In the genomic region with DNA sequence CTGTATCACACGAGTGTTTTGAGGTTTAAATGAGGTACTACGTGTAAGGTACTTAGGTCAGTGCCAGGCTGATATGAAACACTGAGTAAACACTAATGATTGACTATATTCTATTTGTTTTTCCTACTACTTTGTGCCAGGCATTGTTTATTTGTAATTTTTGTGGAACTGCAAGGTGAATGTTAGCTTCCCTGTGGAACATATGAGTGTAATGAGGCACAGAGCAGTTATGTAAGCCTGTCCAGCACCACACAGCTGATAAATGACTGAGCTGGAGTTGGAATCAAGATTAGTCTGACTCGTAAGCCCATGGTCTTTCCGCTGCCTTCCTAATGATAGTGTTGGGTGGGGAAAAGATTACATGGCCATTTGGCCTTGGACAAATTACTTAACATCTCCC, we compare ENCODE assay signal across 20 cellular contexts. TPM values are rescaled to one million over a fixed set of nuclear protein-coding genes. Genes with fewer than 3 reads are reported as not detected.
DNase-seq lines count a peak whose midpoint lies in the region; ATAC-seq and TF ChIP-seq lines count a peak whose summit lies in the region.
"Had no signal": no experiment of that assay in that cellular context is flagged by ENCODE, and none has a peak within 500 bp of the region (broad histone marks: within the 10 kb centered on the region; RNA-seq: fewer than 3 reads in every experiment).

No MANE protein-coding gene starts in this region.

- H4K8ac ChIP-seq in IMR-90 (ENCODE audit: low read depth in 2 of 2, low read length in 2 of 2), result no peak overlapping the region

- no peaks in the 10 kb centered on the region for H3K9me3 ChIP-seq in IMR-90 (ENCODE audit: control insufficient read depth, insufficient read depth, low read length)
- H3K9me3 ChIP-seq: lower lobe of right lung, right lobe of liver had no signal

- POLR2A ChIA-PET in IMR-90 (lab: Charles Lee; ENCODE audit: unreplicated experiment), result no interaction called here

- no peak overlapping the region for H3K4me2 ChIP-seq in IMR-90 (ENCODE audit: low read depth, low read length)

- peaks cover 15% of the 10 kb centered on the region for H3K4me1 ChIP-seq in IMR-90 (ENCODE audit: control insufficient read depth, insufficient read depth, low read length)

- TF ChIP-seq POLR2A in IMR-90 (IDR thresholded peaks at IDR 0.05; ENCODE audit: low read depth, low read length), result no peak

- H3K27me3 Mint-ChIP-seq in dendritic cell treated with granulocyte-macrophage colony-stimulating factor and Interleukin-4, amounts not matched to agents 40 ng/mL and 50 ng/mL, for 4 days, result no peaks in the 10 kb centered on the region
- H3K27me3 Mint-ChIP-seq in stimulated activated memory B cell treated with anti-CD40 and anti-IgM and Interleukin-4, amounts not matched to agents 10 μg/mL and 1 μg/mL and 100 μg/mL, for 72 hours, result no peaks in the 10 kb centered on the region

- DNase-seq in IMR-90, result peak; percentile 22
- peak; percentile 52 for DNase-seq in RPMI7951 (ENCODE audit: low read depth)
- DNase-seq in SIG-M5 (lab: John Stamatoyannopoulos, UW), result no peak
- DNase-seq: activated CD4-positive, alpha-beta T cell treated with anti-CD3 and anti-CD28 coated beads for 4 hours; activated naive CD4-positive, alpha-beta T cell treated with anti-CD3 and anti-CD28 coated beads for 36 hours; activated T-cell treated with anti-CD3 and anti-CD28 coated beads, Interleukin-2, amount 50 U/mL, for 72 hours; DMS153; kidney; lower lobe of right lung; NCI-H1694 treated with DMSO at 0.1 percent for 48 hours; right lobe of liver; Right ventricle myocardium superior; stimulated activated CD4-positive, alpha-beta T cell treated with anti-CD3 and anti-CD28 coated beads, Interleukin-15, amount 100 ng/mL, for 24 hours; T-cell had no signal

- ATAC-seq in IMR-90 (ENCODE audit: low read depth), result no peak
- ATAC-seq in stimulated activated memory B cell treated with anti-CD40 and anti-IgM and Interleukin-4, amounts not matched to agents 10 μg/mL and 1 μg/mL and 100 μg/mL, for 72 hours, result no peak
- no peak for ATAC-seq in HG03439 (IDR thresholded peaks at IDR 0.05; ENCODE audit: unreplicated experiment)
- ATAC-seq in GM21619 (IDR thresholded peaks at IDR 0.05; ENCODE audit: unreplicated experiment), result no peak
- ATAC-seq: activated T-cell treated with anti-CD3 and anti-CD28 coated beads, Interleukin-2, amount 50 U/mL, for 72 hours; lower lobe of right lung; T-cell had no signal

- intact Hi-C loops in IMR-90 (cut with micrococcal nuclease), result no loop called here
- intact Hi-C loops in dendritic cell treated with granulocyte-macrophage colony-stimulating factor and Interleukin-4, amounts not matched to agents 40 ng/mL and 50 ng/mL, for 4 days (cut with micrococcal nuclease), result loop anchor here (10.0 kb wide), 1 partner anchor 1146 kb away; a partner anchor contains a TSS

- peaks cover 80% of the 10 kb centered on the region for H3K4me1 Mint-ChIP-seq in dendritic cell treated with granulocyte-macrophage colony-stimulating factor and Interleukin-4, amounts not matched to agents 40 ng/mL and 50 ng/mL, for 4 days (ENCODE audit: low read depth)
- peaks cover 71% of the 10 kb centered on the region for H3K4me1 Mint-ChIP-seq in stimulated activated memory B cell treated with anti-CD40 and anti-IgM and Interleukin-4, amounts not matched to agents 10 μg/mL and 1 μg/mL and 100 μg/mL, for 72 hours

- peaks cover 40% of the 10 kb centered on the region for H3K36me3 Mint-ChIP-seq in dendritic cell treated with granulocyte-macrophage colony-stimulating factor and Interleukin-4, amounts not matched to agents 40 ng/mL and 50 ng/mL, for 4 days (ENCODE audit: low read depth)
- peaks cover 4% of the 10 kb centered on the region for H3K36me3 Mint-ChIP-seq in stimulated activated memory B cell treated with anti-CD40 and anti-IgM and Interleukin-4, amounts not matched to agents 10 μg/mL and 1 μg/mL and 100 μg/mL, for 72 hours
- H3K36me3 Mint-ChIP-seq: T-cell, type B pancreatic cell had no signal

- TF ChIP-seq RAD21 in IMR-90 (IDR thresholded peaks at IDR 0.05; ENCODE audit: low read length), result no peak

- no CpG with 5 or more reads among the region's 4 CpGs for WGBS in IMR-90 (ENCODE audit: extremely low coverage in 2 of 2, insufficient read length in 1 of 2), 2 experiments

- H2AK5ac ChIP-seq in IMR-90 (ENCODE audit: low read depth, low read length), result no peak overlapping the region

- H2BK20ac ChIP-seq in IMR-90 (ENCODE audit: low read depth, low read length), result no peak overlapping the region

- no peaks in the 10 kb centered on the region for H3K79me1 ChIP-seq in IMR-90 (ENCODE audit: low read depth in 1 of 2, low read length in 2 of 2)

- dilution Hi-C loops in IMR-90 (cut with HindIII; ENCODE audit: low sequenced_read_pairs, unreplicated experiment), result no loop called here

- H2BK15ac ChIP-seq in IMR-90 (ENCODE audit: low read depth, low read length), result no peak overlapping the region

- H3K4me3 ChIP-seq in IMR-90 (ENCODE audit: insufficient read depth, low read depth, low read length), result no peak overlapping the region
- H3K4me3 ChIP-seq: lower lobe of right lung, right lobe of liver had no signal

- H3K27me3 ChIP-seq in IMR-90 (ENCODE audit: control insufficient read depth, insufficient read depth, low read length), result no peaks in the 10 kb centered on the region
- H3K27me3 ChIP-seq: right lobe of liver had no signal

- H2BK5ac ChIP-seq in IMR-90 (ENCODE audit: low read depth, low read length, poor library complexity, severe bottlenecking), result no peak overlapping the region

- TF ChIP-seq CTCF in IMR-90 (conservative IDR thresholded peaks at IDR 0.05; ENCODE audit: low read depth, low read length), result no peak

- H3K9ac ChIP-seq in IMR-90 (ENCODE audit: low read depth, low read length), result no peak overlapping the region

- no peaks in the 10 kb centered on the region for H4K20me1 ChIP-seq in IMR-90 (ENCODE audit: insufficient read depth, low read length)

- no peak overlapping the region for H3K4ac ChIP-seq in IMR-90 (ENCODE audit: low read depth, low read length)

- H4K91ac ChIP-seq in IMR-90 (ENCODE audit: insufficient read depth, low read depth, low read length), result no peak overlapping the region

- no peak overlapping the region for H3K14ac ChIP-seq in IMR-90 (replicated peaks; ENCODE audit: low read depth, low read length)

- CTCF ChIA-PET in IMR-90 (lab: Yijun Ruan, JAX), result interaction anchor here (1.5 kb wide), 1 partner anchor 9 kb away, joined by 3 read pairs; no protein-coding TSS in a partner anchor

- H3K27ac Mint-ChIP-seq in dendritic cell treated with granulocyte-macrophage colony-stimulating factor and Interleukin-4, amounts not matched to agents 40 ng/mL and 50 ng/mL, for 4 days, result peak overlapping the region; percentile 96
- peak overlapping the region; percentile 93 for H3K27ac Mint-ChIP-seq in stimulated activated memory B cell treated with anti-CD40 and anti-IgM and Interleukin-4, amounts not matched to agents 10 μg/mL and 1 μg/mL and 100 μg/mL, for 72 hours
- H3K27ac Mint-ChIP-seq: activated naive CD4-positive, alpha-beta T cell treated with anti-CD3 and anti-CD28 coated beads for 36 hours; activated T-cell treated with anti-CD3 and anti-CD28 coated beads, Interleukin-2, amount 50 U/mL, for 72 hours; T-cell; type B pancreatic cell had no signal

- no peak overlapping the region for H2AFZ ChIP-seq in IMR-90 (replicated peaks; ENCODE audit: low read length, poor library complexity)

- peaks cover 20% of the 10 kb centered on the region for H3K9me1 ChIP-seq in IMR-90 (ENCODE audit: insufficient read depth, low read length)

- H2BK120ac ChIP-seq in IMR-90 (ENCODE audit: low read depth, low read length), result no peak overlapping the region

- H3K27ac ChIP-seq in IMR-90 (ENCODE audit: insufficient read depth, low read length), result no peak overlapping the region

- in situ Hi-C loops in IMR-90 (cut with MboI; ENCODE audit: low sequenced_read_pairs), result no loop called here

- no peak overlapping the region for H3K4me3 Mint-ChIP-seq in dendritic cell treated with granulocyte-macrophage colony-stimulating factor and Interleukin-4, amounts not matched to agents 40 ng/mL and 50 ng/mL, for 4 days
- H3K4me3 Mint-ChIP-seq in stimulated activated memory B cell treated with anti-CD40 and anti-IgM and Interleukin-4, amounts not matched to agents 10 μg/mL and 1 μg/mL and 100 μg/mL, for 72 hours, result no peak overlapping the region
- H3K4me3 Mint-ChIP-seq: activated naive CD4-positive, alpha-beta T cell treated with anti-CD3 and anti-CD28 coated beads for 36 hours; activated T-cell treated with anti-CD3 and anti-CD28 coated beads, Interleukin-2, amount 50 U/mL, for 72 hours; T-cell; type B pancreatic cell had no signal

- no peaks in the 10 kb centered on the region for H3K9me3 Mint-ChIP-seq in dendritic cell treated with granulocyte-macrophage colony-stimulating factor and Interleukin-4, amounts not matched to agents 40 ng/mL and 50 ng/mL, for 4 days
- peaks cover 2% of the 10 kb centered on the region for H3K9me3 Mint-ChIP-seq in stimulated activated memory B cell treated with anti-CD40 and anti-IgM and Interleukin-4, amounts not matched to agents 10 μg/mL and 1 μg/mL and 100 μg/mL, for 72 hours
- H3K9me3 Mint-ChIP-seq: activated naive CD4-positive, alpha-beta T cell treated with anti-CD3 and anti-CD28 coated beads for 36 hours; activated T-cell treated with anti-CD3 and anti-CD28 coated beads, Interleukin-2, amount 50 U/mL, for 72 hours; T-cell; type B pancreatic cell had no signal

- no peaks in the 10 kb centered on the region for H3K36me3 ChIP-seq in IMR-90 (ENCODE audit: control insufficient read depth, insufficient read depth, low read length)
- H3K36me3 ChIP-seq: lower lobe of right lung, right lobe of liver had no signal

- H3K18ac ChIP-seq in IMR-90 (ENCODE audit: low read depth, low read length), result no peak overlapping the region

- no peak overlapping the region for H3K23ac ChIP-seq in IMR-90 (ENCODE audit: low read depth, low read length)

- no peak overlapping the region for H4K5ac ChIP-seq in IMR-90 (ENCODE audit: low read depth, low read length)

- H2AK9ac ChIP-seq in IMR-90 (replicated peaks; ENCODE audit: low read depth, low read length, poor library complexity), result no peak overlapping the region

- H3K56ac ChIP-seq in IMR-90 (ENCODE audit: extremely low read depth, insufficient read depth, low read length), result no peak overlapping the region

- no TSS peak for BruUV-seq in IMR-90 (replicated peaks; lab: Mats Ljungman, UMichigan)

TF ChIP-seq in IMR-90, 13 proteins besides CTCF, POLR2A, EP300 and RAD21 (continues in another document):
- no peak for TF ChIP-seq CHD1 (IDR thresholded peaks at IDR 0.05; ENCODE audit: low read depth, low read length)
- TF ChIP-seq RCOR1 (IDR thresholded peaks at IDR 0.05; ENCODE audit: insufficient replicate concordance, low read length), result no peak

RNA-seq across cellular contexts. Expression of a gene that starts 5.9 kb away (rescaled TPM):
- total RNA-seq in IMR-90 (2012; rRNA removed), result 0.72 and 0.83 TPM in 2 replicates
- 1.1 and 1.5 TPM in 2 replicates for polyA plus RNA-seq in IMR-90 (2012; rRNA removed)
- polyA plus RNA-seq in IMR-90 (2012; cell fraction: cytosol; rRNA removed), result 0.83 and 1.4 TPM in 2 replicates
- 2.5 and 4.2 TPM in 2 replicates for polyA plus RNA-seq in IMR-90 (2012; cell fraction: nucleus; rRNA removed; ENCODE audit: low replicate concordance)
- total RNA-seq in RPMI7951 (2014; rRNA removed; shearing (Covaris generic)), result 153 and 174 TPM in 2 replicates
- total RNA-seq: G401 had no signal

RNA-seq across cellular contexts. Expression of a gene that starts 42.4 kb away (rescaled TPM):
- total RNA-seq in IMR-90 (2012; rRNA removed), result 19.4 and 24.4 TPM in 2 replicates
- polyA plus RNA-seq in IMR-90 (2012; rRNA removed), result 17.7 and 23.0 TPM in 2 replicates
- polyA plus RNA-seq in IMR-90 (2012; cell fraction: cytosol; rRNA removed), result 22.3 and 22.4 TPM in 2 replicates
- polyA plus RNA-seq in IMR-90 (2012; cell fraction: nucleus; rRNA removed; ENCODE audit: low replicate concordance), result 16.7 and 47.5 TPM in 2 replicates
- total RNA-seq in RPMI7951 (2014; rRNA removed; shearing (Covaris generic)), result 37.2 and 38.0 TPM in 2 replicates

Comparison
In these comparisons a context has a peak if more than half of its experiments do, and no peak if none do; other contexts are left out.
1. RNA of a gene that starts 5.9 kb away (total RNA-seq): 153 to 174 TPM in RPMI7951; 0.72 to 0.83 TPM in IMR-90; every median in the first group is over 10 times any median in the second.